In the genomic region with DNA sequence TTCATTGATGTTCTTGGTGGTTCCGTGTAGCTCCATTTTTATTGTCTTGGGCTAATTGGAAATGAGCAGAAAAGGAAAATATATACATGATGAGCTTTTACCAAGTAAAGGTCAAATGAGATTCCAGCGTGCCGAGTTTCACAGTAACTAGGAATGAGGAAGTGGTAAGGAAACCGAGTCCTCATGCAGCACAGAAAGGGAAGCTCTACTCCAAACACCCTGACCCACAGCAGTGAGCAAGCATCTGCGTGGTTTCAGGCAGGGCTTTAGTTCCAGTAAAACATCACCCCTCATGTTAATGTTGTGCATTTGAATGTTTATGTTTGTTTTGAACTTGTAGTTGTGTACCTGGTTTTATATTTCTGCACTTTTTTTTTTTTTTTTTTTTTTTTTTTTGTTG, we compare ENCODE assay signal across 9 cellular contexts.
DNase-seq lines count a peak whose midpoint lies in the region; ATAC-seq, FAIRE-seq and TF ChIP-seq lines count a peak whose summit lies in the region.
"Had no signal": no experiment of that assay in that cellular context is flagged by ENCODE, and none has a peak within 500 bp of the region (broad histone marks: within the 10 kb centered on the region; RNA-seq: fewer than 3 reads in every experiment).

No MANE protein-coding gene starts in this region.

- intact Hi-C loops in Right ventricle myocardium inferior (cut with DNase I) (no loop called here), left ventricle myocardium inferior (cut with micrococcal nuclease) (no loop called here)

- FAIRE-seq in urothelium cell line (lab: Jason Lieb, UNC): no peak
- FAIRE-seq: G401.6 had no signal

- no peak overlapping the region for H2AK5ac ChIP-seq in trophoblast cell (ENCODE audit: low read length)

- H4K8ac ChIP-seq in trophoblast cell (ENCODE audit: low read depth, low read length): no peak overlapping the region

- no peaks in the 10 kb centered on the region for H3K79me2 ChIP-seq in trophoblast cell (ENCODE audit: control insufficient read depth, insufficient read depth, low read length, poor library complexity)

- H2BK120ac ChIP-seq in trophoblast cell (ENCODE audit: insufficient read depth, low read length, poor library complexity): no peak overlapping the region

- no CpG with 5 or more reads among the region's 5 CpGs for WGBS in trophoblast cell (ENCODE audit: extremely low coverage, insufficient coverage, insufficient read length)

- H3K4me1 ChIP-seq in left ventricle myocardium inferior: peaks cover 18% of the 10 kb centered on the region
- peaks cover 7 to 8% of the 10 kb centered on the region in 2 experiments for H3K4me1 ChIP-seq in trophoblast cell (ENCODE audit: control insufficient read depth in 1 of 2, insufficient read depth in 2 of 2, low read length in 2 of 2)

- DNase-seq in Right ventricle myocardium inferior (ENCODE audit: missing footprints) (no peak), left ventricle myocardium inferior (no peak), HK-2 (ENCODE audit: unreplicated experiment) (peak; percentile 26), astrocyte of the spinal cord (ENCODE audit: low read depth, low spot score) (peak; percentile 64), trophoblast cell (peak; percentile 73 to 78), urothelium cell line (ENCODE audit: low spot score) (no peak), ureter (ENCODE audit: low spot score) (no peak)

- H3K27me3 ChIP-seq in left ventricle myocardium inferior (ENCODE audit: low read depth): no peaks in the 10 kb centered on the region
- H3K27me3 ChIP-seq in trophoblast cell (ENCODE audit: insufficient read depth, low read length): no peaks in the 10 kb centered on the region

- H3K4me3 ChIP-seq in left ventricle myocardium inferior: no peak overlapping the region
- no peak overlapping the region for H3K4me3 ChIP-seq in astrocyte of the spinal cord (ENCODE audit: low read depth, low read length)
- no peak overlapping the region for H3K4me3 ChIP-seq in trophoblast cell (ENCODE audit: low read depth, low read length)

- H3K27ac ChIP-seq in left ventricle myocardium inferior (replicated peaks) (no peak overlapping the region), trophoblast cell (ENCODE audit: low read depth, low read length) (no peak overlapping the region)

- no peak overlapping the region for H2BK12ac ChIP-seq in trophoblast cell (ENCODE audit: low read length)

- H3K36me3 ChIP-seq in left ventricle myocardium inferior (no peaks in the 10 kb centered on the region), trophoblast cell (ENCODE audit: control insufficient read depth in 1 of 2, insufficient read depth in 2 of 2, low read length in 2 of 2) (no peaks in the 10 kb centered on the region)

- H4K91ac ChIP-seq in trophoblast cell (ENCODE audit: low read depth, low read length): no peak overlapping the region

- H3K79me1 ChIP-seq in trophoblast cell (ENCODE audit: low read length): no peaks in the 10 kb centered on the region

- H3K23ac ChIP-seq in trophoblast cell (ENCODE audit: low read length): no peak overlapping the region

- H3K18ac ChIP-seq in trophoblast cell (ENCODE audit: low read length): no peak overlapping the region

- TF ChIP-seq CTCF in left ventricle myocardium inferior (IDR thresholded peaks at IDR 0.05; ENCODE audit: borderline replicate concordance): no peak
- no peak for TF ChIP-seq CTCF in astrocyte of the spinal cord (IDR thresholded peaks at IDR 0.05; ENCODE audit: low read depth, low read length)

- H3K14ac ChIP-seq in trophoblast cell (ENCODE audit: low read length): no peak overlapping the region

- H3K9me3 ChIP-seq in left ventricle myocardium inferior (replicated peaks) (no peaks in the 10 kb centered on the region), trophoblast cell (ENCODE audit: insufficient read depth, low read depth, low read length) (no peaks in the 10 kb centered on the region)

- H3K4me2 ChIP-seq in trophoblast cell (ENCODE audit: low read length): no peak overlapping the region

- no peak overlapping the region for H2AFZ ChIP-seq in trophoblast cell (ENCODE audit: insufficient read depth, low read length, poor library complexity)

- H3K9ac ChIP-seq in trophoblast cell (ENCODE audit: low read length): no peak overlapping the region

- H2BK5ac ChIP-seq in trophoblast cell (ENCODE audit: low read depth, low read length, poor library complexity): no peak overlapping the region

- in situ Hi-C loops in astrocyte of the spinal cord (cut with HindIII; ENCODE audit: low sequenced_read_pairs): no loop called here

- H4K12ac ChIP-seq in trophoblast cell (ENCODE audit: low read depth, low read length): no peak overlapping the region

- no peak overlapping the region for H3K4ac ChIP-seq in trophoblast cell (ENCODE audit: low read depth, low read length)

- ATAC-seq in Right ventricle myocardium inferior: peak; percentile 63
- ATAC-seq in GM19324 (IDR thresholded peaks at IDR 0.05; ENCODE audit: low FRiP score, unreplicated experiment): no peak

Comparison
In these comparisons a context has a peak if more than half of its experiments do, and no peak if none do; other contexts are left out.
1. DNase-seq: peak in HK-2 (single experiment), astrocyte of the spinal cord (single experiment) and trophoblast cell (2 of 2); none in Right ventricle myocardium inferior (single experiment), left ventricle myocardium inferior (single experiment), urothelium cell line (single experiment) and ureter (single experiment).